Comparison of ENCODE assay signal across 17 cellular contexts in genomic region chr6:43950731-43951062, GRCh38.
DNase-seq lines count a peak whose midpoint lies in the region; FAIRE-seq and TF ChIP-seq lines count a peak whose summit lies in the region.
"Had no signal": no experiment of that assay in that cellular context is flagged by ENCODE, and none has a peak within 500 bp of the region (broad histone marks: within the 10 kb centered on the region; RNA-seq: fewer than 3 reads in every experiment).

No MANE protein-coding gene starts in this region.

- TF ChIP-seq CTCF in astrocyte (IDR thresholded peaks at IDR 0.05; ENCODE audit: insufficient read depth, low read depth, low read length) (no peak), thyroid gland (IDR thresholded peaks at IDR 0.05) (no peak), uterus (IDR thresholded peaks at IDR 0.05) (no peak)

- H3K27ac Mint-ChIP-seq in astrocyte (ENCODE audit: unreplicated experiment) = peak overlapping the region; percentile 72

- H3K9me3 Mint-ChIP-seq in astrocyte (ENCODE audit: unreplicated experiment) = peaks cover 10% of the 10 kb centered on the region

- peak overlapping the region; percentile 43 to 48 for H2BK12ac ChIP-seq in mesenchymal stem cell (ENCODE audit: low read length in 2 of 2)

- peak; percentile 39 for DNase-seq in activated CD8-positive, alpha-beta memory T cell treated with anti-CD3 and anti-CD28 coated beads, Interleukin-2, amount 50 U/mL, for 48 hours
- no peak for DNase-seq in activated CD8-positive, alpha-beta memory T cell treated with anti-CD3 and anti-CD28 coated beads, Interleukin-2, amount 50 U/mL, for 4 hours
- DNase-seq in astrocyte (ENCODE audit: low read depth) (no peak), mesenchymal stem cell (no peak), thyroid gland (no peak), globus pallidus (ENCODE audit: low spot score) (no peak), uterus (no peak), KBM-7 (no peak)
- DNase-seq: NCI-H187, NCI-H446 treated with DMSO at 0.1 percent for 48 hours, SHP77 treated with DMSO at 0.1 percent for 48 hours had no signal

- H2AFZ ChIP-seq in astrocyte (ENCODE audit: low read depth, low read length) (no peak overlapping the region), mesenchymal stem cell (ENCODE audit: low read depth, low read length) (no peak overlapping the region)
- H2AFZ ChIP-seq: PC-9 had no signal

- H4K20me1 ChIP-seq in astrocyte (ENCODE audit: insufficient read depth, low read length) = no peaks in the 10 kb centered on the region

- no peak overlapping the region for H3K9ac ChIP-seq in astrocyte (ENCODE audit: low read length)
- no peak overlapping the region for H3K9ac ChIP-seq in mesenchymal stem cell (ENCODE audit: low read length)

- FAIRE-seq in astrocyte (lab: Jason Lieb, UNC) = no peak
- FAIRE-seq: GM18507, H54 had no signal

- H3K4me3 ChIP-seq in astrocyte (ENCODE audit: insufficient read depth, low read depth, low read length) (no peak overlapping the region), mesenchymal stem cell (ENCODE audit: insufficient read depth in 1 of 2, low read depth in 1 of 2, low read length in 2 of 2) (no peak overlapping the region), thyroid gland (replicated peaks in 1 of 3) (no peak overlapping the region), uterus (no peak overlapping the region)
- H3K4me3 ChIP-seq: PC-9, SK-N-MC had no signal

- H3K4ac ChIP-seq in mesenchymal stem cell (ENCODE audit: low read depth in 1 of 2, low read length in 2 of 2) = no peak overlapping the region

- no peak overlapping the region for H3K27ac ChIP-seq in astrocyte (ENCODE audit: low read depth, low read length)
- H3K27ac ChIP-seq in mesenchymal stem cell (ENCODE audit: low read length, poor library complexity, severe bottlenecking) = no peak overlapping the region
- H3K27ac ChIP-seq in thyroid gland = peak overlapping the region in 2 of 3 donors; percentile 26 to 45
- H3K27ac ChIP-seq in uterus = no peak overlapping the region
- H3K27ac ChIP-seq: HL-60, PC-9, SK-N-MC had no signal

- H3K36me3 ChIP-seq in astrocyte (ENCODE audit: insufficient read depth, low read length) (no peaks in the 10 kb centered on the region), mesenchymal stem cell (ENCODE audit: control insufficient read depth in 1 of 2, insufficient read depth in 2 of 2, low read depth in 1 of 2, low read length in 2 of 2) (no peaks in the 10 kb centered on the region), thyroid gland (no peaks in the 10 kb centered on the region), uterus (no peaks in the 10 kb centered on the region)
- H3K36me3 ChIP-seq: BE2C had no signal

- no peak overlapping the region for H2BK5ac ChIP-seq in mesenchymal stem cell (ENCODE audit: low read depth, low read length, poor library complexity, severe bottlenecking)

- H3K27me3 ChIP-seq in astrocyte (ENCODE audit: insufficient read depth, low read length) = no peaks in the 10 kb centered on the region
- no peaks in the 10 kb centered on the region for H3K27me3 ChIP-seq in mesenchymal stem cell (ENCODE audit: control insufficient read depth in 1 of 2, insufficient read depth in 1 of 2, low read length in 2 of 2)
- no peaks in the 10 kb centered on the region for H3K27me3 ChIP-seq in thyroid gland
- H3K27me3 ChIP-seq in uterus = no peaks in the 10 kb centered on the region
- H3K27me3 ChIP-seq: BE2C had no signal

- no peak overlapping the region for H2BK15ac ChIP-seq in mesenchymal stem cell (ENCODE audit: low read depth, poor library complexity, severe bottlenecking)

- H3K36me3 Mint-ChIP-seq in astrocyte (ENCODE audit: low read depth, unreplicated experiment) = no peaks in the 10 kb centered on the region

- in situ Hi-C loops in KBM-7 (cut with MboI; ENCODE audit: low pct_unique_long_range_greater_than_20kb, low sequenced_read_pairs) = no loop called here

- WGBS in mesenchymal stem cell = 97% methylated on average over 3 of the region's 3 CpGs
- 91 to 92% methylated on average over 3 of the region's 3 CpGs for WGBS in thyroid gland, 2 donors

- no peak overlapping the region for H2BK120ac ChIP-seq in mesenchymal stem cell (ENCODE audit: low read depth, low read length)

- H3K79me1 ChIP-seq in mesenchymal stem cell (replicated peaks; ENCODE audit: low read length, poor library complexity, severe bottlenecking) = no peaks in the 10 kb centered on the region

- H2AK5ac ChIP-seq in mesenchymal stem cell (ENCODE audit: low read length, severe bottlenecking) = no peak overlapping the region

- no peak overlapping the region for H3K18ac ChIP-seq in mesenchymal stem cell (ENCODE audit: low read depth in 1 of 2, low read length in 2 of 2)

- no peaks in the 10 kb centered on the region for H3K79me2 ChIP-seq in astrocyte (ENCODE audit: insufficient read depth, low read length)

- TF ChIP-seq POLR2A in thyroid gland (IDR thresholded peaks at IDR 0.05) (no peak), uterus (IDR thresholded peaks at IDR 0.05) (no peak)

- no peak overlapping the region for H3K14ac ChIP-seq in mesenchymal stem cell (ENCODE audit: low read length in 2 of 2)

- H3K4me2 ChIP-seq in astrocyte (ENCODE audit: low read length) = no peak overlapping the region
- no peak overlapping the region for H3K4me2 ChIP-seq in mesenchymal stem cell (ENCODE audit: low read length, poor library complexity, severe bottlenecking)

- peaks cover 13% of the 10 kb centered on the region for H3K4me1 ChIP-seq in astrocyte (ENCODE audit: insufficient read depth, low read length)
- H3K4me1 ChIP-seq in mesenchymal stem cell (ENCODE audit: control insufficient read depth, insufficient read depth, low read depth, low read length) = peaks cover 19% of the 10 kb centered on the region
- peaks cover 5 to 33% of the 10 kb centered on the region in 2 donors for H3K4me1 ChIP-seq in thyroid gland
- no peaks in the 10 kb centered on the region for H3K4me1 ChIP-seq in uterus

- H3K4me1 Mint-ChIP-seq in astrocyte (ENCODE audit: low read depth, unreplicated experiment) = peaks cover 33% of the 10 kb centered on the region

- no peak overlapping the region for H4K8ac ChIP-seq in mesenchymal stem cell (ENCODE audit: low read length)

- H3K4me3 Mint-ChIP-seq in astrocyte (ENCODE audit: unreplicated experiment) = peak overlapping the region; percentile 8

- no peak overlapping the region for H4K91ac ChIP-seq in mesenchymal stem cell (ENCODE audit: low read length)

- H3K9me3 ChIP-seq in astrocyte (ENCODE audit: insufficient read depth, low read depth, low read length) = no peaks in the 10 kb centered on the region
- H3K9me3 ChIP-seq in mesenchymal stem cell (ENCODE audit: control insufficient read depth, low read length) = peaks cover 4% of the 10 kb centered on the region
- H3K9me3 ChIP-seq in thyroid gland = no peaks in the 10 kb centered on the region
- peaks cover 0 to 5% of the 10 kb centered on the region in 2 donors for H3K9me3 ChIP-seq in uterus
- H3K9me3 ChIP-seq: BE2C had no signal

- intact Hi-C loops in thyroid gland (cut with DNase I) = loop anchor here (10.0 kb wide), 1 partner anchor 286 kb away; no protein-coding TSS in a partner anchor
- intact Hi-C loops in uterus (cut with DNase I; ENCODE audit: low total_unique reads) = loop anchor here (5.0 kb wide), 1 partner anchor 178 kb away; the partner anchor contains the start of gene VEGFA

- H3K27me3 Mint-ChIP-seq in astrocyte (ENCODE audit: low read depth, unreplicated experiment) = peaks cover 17% of the 10 kb centered on the region

- H3K23ac ChIP-seq in mesenchymal stem cell (ENCODE audit: low read length in 2 of 2) = no peak overlapping the region

Comparison
In these comparisons a context has a peak if more than half of its experiments do, and no peak if none do; other contexts are left out.
1. H3K27ac ChIP-seq: peak in thyroid gland (2 of 3); none in astrocyte (single experiment), mesenchymal stem cell (single experiment) and uterus (0 of 2).